20 cellular contexts compared by ENCODE assay signal in the genomic region with DNA sequence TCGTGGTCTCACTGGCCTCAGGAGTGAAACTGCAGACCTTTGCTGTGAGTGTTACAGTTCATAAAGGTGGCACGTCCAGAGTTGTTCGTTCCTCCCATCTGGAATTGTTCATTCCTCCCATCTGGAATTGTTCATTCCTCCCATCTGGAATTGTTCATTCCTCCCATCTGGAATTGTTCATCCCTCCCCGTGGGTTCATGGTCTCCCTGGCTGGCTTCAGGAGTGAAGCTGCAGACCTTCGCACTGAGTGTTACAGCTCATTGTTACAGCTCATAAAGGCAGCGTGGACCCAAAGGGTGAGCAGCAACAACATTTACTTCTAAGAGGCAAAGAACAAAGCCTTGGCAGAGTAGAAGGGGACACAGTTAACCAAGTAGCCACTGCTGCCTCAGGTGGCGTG.
"Had no signal": no experiment of that assay in that cellular context is flagged by ENCODE, and none has a peak within 500 bp of the region (broad histone marks: within the 10 kb centered on the region; RNA-seq: fewer than 3 reads in every experiment).

No MANE protein-coding gene starts in this region.

- H3K27me3 ChIP-seq: colonic mucosa, heart right ventricle, neutrophil, ovary, upper lobe of left lung had no signal

- DNase-seq: activated CD4-positive, alpha-beta T cell treated with anti-CD3 and anti-CD28 coated beads for 36 hours; activated CD4-positive, alpha-beta T cell treated with anti-CD3 and anti-CD28 coated beads, Interleukin-2, amount 50 U/mL, for 4 hours; activated naive CD4-positive, alpha-beta T cell treated with Interleukin-2 at 50 U/mL for 16 hours; activated naive CD8-positive, alpha-beta T cell treated with anti-CD3 and anti-CD28 coated beads for 36 hours; activated T-cell treated with anti-CD3 and anti-CD28 coated beads, Interleukin-2, amount 50 U/mL, for 48 hours; amygdala; colonic mucosa; heart right ventricle; islet precursor cell; left cardiac atrium; mesenchymal stem cell; ovary; stimulated activated CD4-positive, alpha-beta T cell treated with anti-CD3 and anti-CD28 coated beads, Interleukin-4, amount 100 ng/mL, for 1 hour; stimulated activated naive CD4-positive, alpha-beta T cell treated with Interleukin-2 at 50 U/mL for 16 hours; T1000 had no signal

- H3K9me3 ChIP-seq: colonic mucosa, neutrophil, ovary, prostate gland, thoracic aorta, upper lobe of left lung had no signal

- H3K4me1 ChIP-seq: colonic mucosa, prostate gland had no signal

- H3K4me3 ChIP-seq: colonic mucosa, heart right ventricle, ovary, prostate gland, thoracic aorta, upper lobe of left lung had no signal

- H3K27ac ChIP-seq: colonic mucosa, epithelial cell of prostate, heart right ventricle, neutrophil, ovary, prostate gland, thoracic aorta, upper lobe of left lung had no signal

- H3K36me3 ChIP-seq: colonic mucosa, heart right ventricle, neutrophil, ovary, prostate gland, thoracic aorta, upper lobe of left lung had no signal
